8 cellular contexts compared by ENCODE assay signal in genomic region chr7:100493476-100494264, GRCh38. TPM values are rescaled to one million over a fixed set of nuclear protein-coding genes. Genes with fewer than 3 reads are reported as not detected.
DNase-seq lines count a peak whose midpoint lies in the region; ATAC-seq, FAIRE-seq and TF ChIP-seq lines count a peak whose summit lies in the region.

No MANE protein-coding gene starts in this region.

- no peaks in the 10 kb centered on the region for H3K79me2 ChIP-seq in K562 (ENCODE audit: control insufficient read depth, insufficient read depth, low read length)

- H4K20me1 ChIP-seq in K562 (replicated peaks; ENCODE audit: control insufficient read depth, insufficient read depth, low read length), result no peaks in the 10 kb centered on the region

- no peaks in the 10 kb centered on the region for H3K27me3 Mint-ChIP-seq in T-helper 17 cell

- peak overlapping the region; percentile 87 for H3K4me3 Mint-ChIP-seq in T-helper 17 cell

- H3K9me3 ChIP-seq in T-helper 17 cell (ENCODE audit: control insufficient read depth, low read length, poor library complexity, severe bottlenecking) (no peaks in the 10 kb centered on the region), K562 (replicated peaks; ENCODE audit: control insufficient read depth, insufficient read depth, low read depth, low read length) (no peaks in the 10 kb centered on the region)

- peak; percentile 69 for DNase-seq in GM12891 (ENCODE audit: insufficient read length, low spot score)
- peak in 2 of 3 donors; percentile 36 to 41 for DNase-seq in T-helper 17 cell
- DNase-seq in K562 (ENCODE audit: extremely low read depth in 1 of 4, low spot score in 3 of 4), result peak; percentile 57 to 69 (median 62)
- DNase-seq in left kidney (ENCODE audit: low read depth, low spot score), result peak; percentile 83
- peak; percentile 44 to 66 for DNase-seq in stimulated activated CD4-positive, alpha-beta T cell treated with anti-CD3 and anti-CD28 coated beads, Interleukin-4, amount 100 ng/mL, for 4 hours

- H3K4me2 ChIP-seq in K562 (ENCODE audit: insufficient read depth, low read length), result peak overlapping the region; percentile 57

- peaks cover 20% of the 10 kb centered on the region for H3K4me1 Mint-ChIP-seq in T-helper 17 cell

- ATAC-seq in T-helper 17 cell (peak; percentile 79), K562 (peak; percentile 77), HG03039 (IDR thresholded peaks at IDR 0.05; ENCODE audit: unreplicated experiment) (no peak), HG03196 (IDR thresholded peaks at IDR 0.05; ENCODE audit: unreplicated experiment) (no peak), HG02840 (IDR thresholded peaks at IDR 0.05; ENCODE audit: low FRiP score, unreplicated experiment) (no peak)

- peak in 1 of 2 experiments; percentile 37; a peak in 1 of 4 replicates for TF ChIP-seq RAD21 in K562 (CRISPR knock-in tag; conservative IDR thresholded peaks at IDR 0.05 in 1 of 2, IDR thresholded peaks at IDR 0.05 in 1 of 2)

- in situ Hi-C loops in K562 (cut with MboI), result no loop called here

- peaks cover 4 to 28% of the 10 kb centered on the region in 2 experiments; a peak in 3 of 5 replicates for H3K4me1 ChIP-seq in K562 (replicated peaks in 1 of 2; ENCODE audit: control insufficient read depth in 2 of 2, insufficient read depth in 2 of 2, low read length in 2 of 2)

- H3K4me3 ChIP-seq in K562, result peak overlapping the region; percentile 30

- H3K27ac ChIP-seq in K562 (ENCODE audit: extremely low read depth, low read depth, low read length), result no peak overlapping the region

- peak overlapping the region; percentile 33 to 89; a peak in 3 of 4 replicates for H3K9ac ChIP-seq in K562 (ENCODE audit: insufficient read depth in 1 of 2, low read depth in 2 of 2, low read length in 2 of 2)

- intact Hi-C loops in K562 (cut with micrococcal nuclease), result no loop called here

- peak; percentile 51 for FAIRE-seq in GM12891 (lab: Jason Lieb, UNC)
- no peak for FAIRE-seq in K562 (lab: Jason Lieb, UNC)

- POLR2A ChIA-PET in K562 (lab: Yijun Ruan, JAX), result interaction anchor here (0.6 to 1.4 kb wide), 4 partner anchors 10 to 1741 kb away, joined by 3 read pairs; partner anchors contain the start of genes AGFG2 and NYAP1

- peak overlapping the region; percentile 86 for H2AFZ ChIP-seq in K562 (ENCODE audit: low read depth, low read length)

- CTCF ChIA-PET in K562 (lab: Yijun Ruan, JAX; ENCODE audit: low intra/inter-chr PET ratio), result interaction anchor here (0.6 kb wide), 1 partner anchor 1363 kb away, joined by 3 read pairs; no protein-coding TSS in a partner anchor

- H3K9me1 ChIP-seq in K562 (ENCODE audit: control insufficient read depth, insufficient read depth, low read length), result no peaks in the 10 kb centered on the region

- no peak for TF ChIP-seq EP300 in K562 (IDR thresholded peaks at IDR 0.05; ENCODE audit: low read length)

- 45% methylated on average over 25 of the region's 56 CpGs for WGBS in K562 (ENCODE audit: insufficient coverage, low coverage, missing lambda C conversion rate)

- peak overlapping the region; percentile 16 for H3K27ac Mint-ChIP-seq in T-helper 17 cell

- TF ChIP-seq CTCF in K562 (IDR thresholded peaks at IDR 0.05 in 2 of 3, conservative IDR thresholded peaks at IDR 0.05 in 1 of 3; ENCODE audit: insufficient read depth in 2 of 3, low read depth in 1 of 3, low read length in 3 of 3), result peak in 2 of 3 experiments; percentile 35 to 37; a peak in 3 of 6 replicates

- no peaks in the 10 kb centered on the region for H3K36me3 Mint-ChIP-seq in T-helper 17 cell (ENCODE audit: low read depth)

- no TSS peak for BruUV-seq in K562 (replicated peaks; lab: Mats Ljungman, UMichigan)

- H3K36me3 ChIP-seq in K562 (ENCODE audit: control insufficient read depth, insufficient read depth, low read length), result no peaks in the 10 kb centered on the region

- H3K27me3 ChIP-seq in K562 (ENCODE audit: control insufficient read depth in 2 of 2, insufficient read depth in 2 of 2, low read length in 2 of 2), result no peaks in the 10 kb centered on the region

- TF ChIP-seq POLR2A in GM12891 (IDR thresholded peaks at IDR 0.05; ENCODE audit: low read depth, low read length) (no peak), K562 (conservative IDR thresholded peaks at IDR 0.05) (no peak)

RNA-seq across cellular contexts. Expression of gene NYAP1, which starts 9.9 kb away (rescaled TPM):
- 0.22 TPM for polyA plus RNA-seq in GM12891 (2012; ENCODE audit: low read depth, missing spikeins)
- total RNA-seq in T-helper 17 cell (1 to 10 TPM; 1.3 TPM), K562 (2014; rRNA removed) (0.32 and 0.98 TPM in 2 replicates), K562 (2014; rRNA removed; fragmentation: Illumina TruSeq; extraction: Trizol) (0.11 and 0.13 TPM in 2 replicates), K562 (2015; rRNA removed; fragmentation: Illumina TruSeq; extraction: Trizol) (0.15 and 0.22 TPM in 2 replicates), K562 (2021) (0.82 and 0.87 TPM in 2 replicates)
- total RNA-seq in K562 (2011; cell fraction: chromatin; rRNA removed; ENCODE audit: low replicate concordance), result 0.53 and 1.0 TPM in 2 replicates
- 0.67 and 0.79 TPM in 2 replicates for total RNA-seq in K562 (2011; cell fraction: nucleolus; rRNA removed)
- 0.23 and 0.59 TPM in 2 replicates for total RNA-seq in K562 (2011; cell fraction: nucleoplasm; rRNA removed)
- polyA plus RNA-seq in K562 (2011; rRNA removed) (0.09 and 0.13 TPM in 2 replicates), K562 (2014; fragmentation: Illumina TruSeq; extraction: Trizol) (0.13 and 0.17 TPM in 2 replicates), K562 (2014; fragmentation: Nextera tagmentation; extraction: Ambion mirVana) (not detected), K562 (2014; rRNA removed) (0.88 and 1.0 TPM in 2 replicates)
- 0.15 and 1.4 TPM in 2 replicates for polyA plus RNA-seq in K562 (2011; cell fraction: cytosol; rRNA removed)
- 0.34 and 1.7 TPM in 2 replicates for polyA plus RNA-seq in K562 (2011; cell fraction: nucleus; rRNA removed)
- 0.35 and 0.65 TPM in 2 replicates for polyA plus RNA-seq in K562 (2012)
- 0.11 TPM in 1 of 2 replicates, not detected in the other for polyA minus RNA-seq in K562 (2011; rRNA and poly(A)+ RNA removed)
- polyA minus RNA-seq in K562 (2011; cell fraction: cytosol; rRNA and poly(A)+ RNA removed), result not detected in 2 replicates
- 0.22 and 0.40 TPM in 2 replicates for polyA minus RNA-seq in K562 (2011; cell fraction: nucleus; rRNA and poly(A)+ RNA removed)

RNA-seq across cellular contexts. Expression of gene TSC22D4, which starts 14.7 kb away (rescaled TPM):
- polyA plus RNA-seq in GM12891 (2012; ENCODE audit: low read depth, missing spikeins), result 39.4 TPM
- total RNA-seq in T-helper 17 cell, result 100 to 1,000 TPM in 1 of 2 donors, 10 to 100 TPM in 1; 94.7 to 104 TPM
- 30.5 and 88.7 TPM in 2 replicates for total RNA-seq in K562 (2011; cell fraction: chromatin; rRNA removed; ENCODE audit: low replicate concordance)
- 56.8 and 60.5 TPM in 2 replicates for total RNA-seq in K562 (2011; cell fraction: nucleolus; rRNA removed)
- total RNA-seq in K562 (2011; cell fraction: nucleoplasm; rRNA removed), result 38.6 and 57.1 TPM in 2 replicates
- 77.6 and 102 TPM in 2 replicates for total RNA-seq in K562 (2014; rRNA removed)
- total RNA-seq in K562 (2014; rRNA removed; fragmentation: Illumina TruSeq; extraction: Trizol), result 10.1 and 13.1 TPM in 2 replicates
- 31.3 and 33.9 TPM in 2 replicates for total RNA-seq in K562 (2015; rRNA removed; fragmentation: Illumina TruSeq; extraction: Trizol)
- 102 and 107 TPM in 2 replicates for total RNA-seq in K562 (2021)
- 14.2 and 18.8 TPM in 2 replicates for polyA plus RNA-seq in K562 (2011; rRNA removed)
- polyA plus RNA-seq in K562 (2011; cell fraction: cytosol; rRNA removed), result 13.0 and 47.0 TPM in 2 replicates
- 22.1 and 53.6 TPM in 2 replicates for polyA plus RNA-seq in K562 (2011; cell fraction: nucleus; rRNA removed)
- polyA plus RNA-seq in K562 (2012), result 64.9 and 107 TPM in 2 replicates
- polyA plus RNA-seq in K562 (2014; fragmentation: Illumina TruSeq; extraction: Trizol), result 28.7 and 51.7 TPM in 2 replicates
- under 1 TPM; 0.37 to 0.92 TPM for polyA plus RNA-seq in K562 (2014; fragmentation: Nextera tagmentation; extraction: Ambion mirVana)
- 57.9 and 61.0 TPM in 2 replicates for polyA plus RNA-seq in K562 (2014; rRNA removed)
- polyA minus RNA-seq in K562 (2011; rRNA and poly(A)+ RNA removed), result 5.5 and 9.6 TPM in 2 replicates
- 24.5 and 26.5 TPM in 2 replicates for polyA minus RNA-seq in K562 (2011; cell fraction: cytosol; rRNA and poly(A)+ RNA removed)
- 10.0 and 13.5 TPM in 2 replicates for polyA minus RNA-seq in K562 (2011; cell fraction: nucleus; rRNA and poly(A)+ RNA removed)

RNA-seq across cellular contexts. Expression of gene SPACDR, which starts 29.6 kb away (rescaled TPM):
- polyA plus RNA-seq in GM12891 (2012; ENCODE audit: low read depth, missing spikeins), result 1.3 TPM
- total RNA-seq in T-helper 17 cell (1 to 10 TPM; 1.4 to 1.7 TPM), K562 (2014; rRNA removed) (0.14 and 0.29 TPM in 2 replicates), K562 (2014; rRNA removed; fragmentation: Illumina TruSeq; extraction: Trizol) (not detected in 2 replicates), K562 (2015; rRNA removed; fragmentation: Illumina TruSeq; extraction: Trizol) (0.29 and 0.41 TPM in 2 replicates), K562 (2021) (0.55 and 1.2 TPM in 2 replicates)
- 3.4 and 9.9 TPM in 2 replicates for total RNA-seq in K562 (2011; cell fraction: chromatin; rRNA removed; ENCODE audit: low replicate concordance)
- total RNA-seq in K562 (2011; cell fraction: nucleolus; rRNA removed), result 1.8 and 4.7 TPM in 2 replicates
- 2.4 and 3.8 TPM in 2 replicates for total RNA-seq in K562 (2011; cell fraction: nucleoplasm; rRNA removed)
- polyA plus RNA-seq in K562 (2011; rRNA removed) (0.18 and 0.20 TPM in 2 replicates), K562 (2014; fragmentation: Illumina TruSeq; extraction: Trizol) (0.13 and 0.24 TPM in 2 replicates), K562 (2014; fragmentation: Nextera tagmentation; extraction: Ambion mirVana) (under 1 TPM; 0.07 to 0.11 TPM), K562 (2014; rRNA removed) (0.12 and 0.15 TPM in 2 replicates)
- 0.40 and 0.56 TPM in 2 replicates for polyA plus RNA-seq in K562 (2011; cell fraction: cytosol; rRNA removed)
- 1.0 and 2.9 TPM in 2 replicates for polyA plus RNA-seq in K562 (2011; cell fraction: nucleus; rRNA removed)
- polyA plus RNA-seq in K562 (2012), result 0.47 and 2.1 TPM in 2 replicates
- polyA minus RNA-seq in K562 (2011; rRNA and poly(A)+ RNA removed), result not detected in 2 replicates
- not detected in 2 replicates for polyA minus RNA-seq in K562 (2011; cell fraction: cytosol; rRNA and poly(A)+ RNA removed)
- polyA minus RNA-seq in K562 (2011; cell fraction: nucleus; rRNA and poly(A)+ RNA removed), result not detected in 2 replicates

RNA-seq across cellular contexts. Expression of gene AGFG2, which starts 45.3 kb away (rescaled TPM):
- polyA plus RNA-seq in GM12891 (2012; ENCODE audit: low read depth, missing spikeins), result 40.0 TPM
- 10 to 100 TPM; 33.1 to 45.9 TPM for total RNA-seq in T-helper 17 cell
- 25.6 and 42.2 TPM in 2 replicates for total RNA-seq in K562 (2011; cell fraction: chromatin; rRNA removed; ENCODE audit: low replicate concordance)
- 22.7 and 25.7 TPM in 2 replicates for total RNA-seq in K562 (2011; cell fraction: nucleolus; rRNA removed)
- 28.4 and 39.7 TPM in 2 replicates for total RNA-seq in K562 (2011; cell fraction: nucleoplasm; rRNA removed)
- total RNA-seq in K562 (2014; rRNA removed), result 11.7 and 20.2 TPM in 2 replicates
- 3.6 and 4.3 TPM in 2 replicates for total RNA-seq in K562 (2014; rRNA removed; fragmentation: Illumina TruSeq; extraction: Trizol)
- total RNA-seq in K562 (2015; rRNA removed; fragmentation: Illumina TruSeq; extraction: Trizol), result 7.8 and 9.3 TPM in 2 replicates
- total RNA-seq in K562 (2021), result 23.1 and 23.4 TPM in 2 replicates
- 4.6 and 5.2 TPM in 2 replicates for polyA plus RNA-seq in K562 (2011; rRNA removed)
- polyA plus RNA-seq in K562 (2011; cell fraction: cytosol; rRNA removed), result 3.8 and 25.5 TPM in 2 replicates
- 12.0 and 33.1 TPM in 2 replicates for polyA plus RNA-seq in K562 (2011; cell fraction: nucleus; rRNA removed)
- polyA plus RNA-seq in K562 (2012), result 9.7 and 18.9 TPM in 2 replicates
- polyA plus RNA-seq in K562 (2014; fragmentation: Illumina TruSeq; extraction: Trizol), result 6.5 and 9.6 TPM in 2 replicates
- under 1 TPM; 0.31 to 0.32 TPM for polyA plus RNA-seq in K562 (2014; fragmentation: Nextera tagmentation; extraction: Ambion mirVana)
- polyA plus RNA-seq in K562 (2014; rRNA removed), result 10.0 and 16.8 TPM in 2 replicates
- polyA minus RNA-seq in K562 (2011; rRNA and poly(A)+ RNA removed), result 3.7 and 4.3 TPM in 2 replicates
- 3.9 and 8.0 TPM in 2 replicates for polyA minus RNA-seq in K562 (2011; cell fraction: cytosol; rRNA and poly(A)+ RNA removed)
- 10.2 and 12.1 TPM in 2 replicates for polyA minus RNA-seq in K562 (2011; cell fraction: nucleus; rRNA and poly(A)+ RNA removed)

RNA-seq across cellular contexts. Expression of gene PPP1R35, which starts 57.4 kb away (rescaled TPM):
- 33.4 TPM for polyA plus RNA-seq in GM12891 (2012; ENCODE audit: low read depth, missing spikeins)
- 10 to 100 TPM; 45.2 to 48.1 TPM for total RNA-seq in T-helper 17 cell
- total RNA-seq in K562 (2011; cell fraction: chromatin; rRNA removed; ENCODE audit: low replicate concordance), result 18.9 and 64.5 TPM in 2 replicates
- total RNA-seq in K562 (2011; cell fraction: nucleolus; rRNA removed), result 109 and 128 TPM in 2 replicates
- total RNA-seq in K562 (2011; cell fraction: nucleoplasm; rRNA removed), result 45.6 and 53.0 TPM in 2 replicates
- 127 and 152 TPM in 2 replicates for total RNA-seq in K562 (2014; rRNA removed)
- total RNA-seq in K562 (2014; rRNA removed; fragmentation: Illumina TruSeq; extraction: Trizol), result 18.9 and 25.9 TPM in 2 replicates
- 44.9 and 47.9 TPM in 2 replicates for total RNA-seq in K562 (2015; rRNA removed; fragmentation: Illumina TruSeq; extraction: Trizol)
- total RNA-seq in K562 (2021), result 124 and 135 TPM in 2 replicates
- 28.2 and 31.7 TPM in 2 replicates for polyA plus RNA-seq in K562 (2011; rRNA removed)
- 38.6 and 141 TPM in 2 replicates for polyA plus RNA-seq in K562 (2011; cell fraction: cytosol; rRNA removed)
- polyA plus RNA-seq in K562 (2011; cell fraction: nucleus; rRNA removed), result 136 and 297 TPM in 2 replicates
- polyA plus RNA-seq in K562 (2012), result 70.7 and 78.6 TPM in 2 replicates
- polyA plus RNA-seq in K562 (2014; fragmentation: Illumina TruSeq; extraction: Trizol), result 19.4 and 33.7 TPM in 2 replicates
- 1 to 10 TPM; 2.9 to 5.9 TPM for polyA plus RNA-seq in K562 (2014; fragmentation: Nextera tagmentation; extraction: Ambion mirVana)
- polyA plus RNA-seq in K562 (2014; rRNA removed), result 153 and 185 TPM in 2 replicates
- polyA minus RNA-seq in K562 (2011; rRNA and poly(A)+ RNA removed), result 2.2 and 5.8 TPM in 2 replicates
- polyA minus RNA-seq in K562 (2011; cell fraction: cytosol; rRNA and poly(A)+ RNA removed), result 13.8 and 18.6 TPM in 2 replicates
- polyA minus RNA-seq in K562 (2011; cell fraction: nucleus; rRNA and poly(A)+ RNA removed), result 16.7 and 26.0 TPM in 2 replicates

Comparison
In these comparisons a context has a peak if more than half of its experiments do, and no peak if none do; other contexts are left out.
1. ATAC-seq: peak in T-helper 17 cell (single experiment) and K562 (single experiment); none in HG03039 (single experiment), HG03196 (single experiment) and HG02840 (single experiment).
2. Peak in every context shown above with its lines, with median percentiles within 50 percentile points of each other: DNase-seq.